Comparison of ENCODE assay signal across 8 cellular contexts in genomic region chr9:6106576-6107339, GRCh38.
A peak's percentile ranks its signal among the peaks of the same experiment; 100 is the strongest.
DNase-seq lines count a peak whose midpoint lies in the region; ATAC-seq and TF ChIP-seq lines count a peak whose summit lies in the region.

No MANE protein-coding gene starts in this region.

- no peaks in the 10 kb centered on the region for H3K27me3 Mint-ChIP-seq in activated CD4-positive, alpha-beta memory T cell treated with anti-CD3 and anti-CD28 coated beads for 36 hours

- no peaks in the 10 kb centered on the region for H4K20me1 ChIP-seq in OCI-LY7 (ENCODE audit: insufficient read depth, low read length)

- no peaks in the 10 kb centered on the region for H3K9me3 Mint-ChIP-seq in activated CD4-positive, alpha-beta memory T cell treated with anti-CD3 and anti-CD28 coated beads for 36 hours

- no peak overlapping the region for H3K4me2 ChIP-seq in OCI-LY7 (ENCODE audit: low read length)

- no TSS peak for BruUV-seq in OCI-LY7 (replicated peaks; lab: Mats Ljungman, UMichigan)

- intact Hi-C loops in OCI-LY7 (cut with micrococcal nuclease; ENCODE audit: unreplicated experiment): no loop called here
- intact Hi-C loops in activated CD4-positive, alpha-beta memory T cell treated with anti-CD3 and anti-CD28 coated beads for 36 hours (cut with micrococcal nuclease): loop anchor here (5.0 kb wide), 1 partner anchor 39 kb away; no protein-coding TSS in a partner anchor

- H3K4me1 ChIP-seq in OCI-LY7 (ENCODE audit: insufficient read depth, low read length, poor library complexity, severe bottlenecking) (no peaks in the 10 kb centered on the region), mucosa of stomach (ENCODE audit: control insufficient read depth, insufficient read depth, low read length) (peaks cover 10% of the 10 kb centered on the region)

- H3K9ac ChIP-seq in mucosa of stomach (ENCODE audit: low read length): peak overlapping the region; percentile 19

- no peak for DNase-seq in AG09319 (ENCODE audit: extremely low read depth, low read depth)
- peak; percentile 5 for DNase-seq in OCI-LY7 (ENCODE audit: low spot score)
- peak; percentile 67 for DNase-seq in epidermal melanocyte (ENCODE audit: insufficient read length, low spot score)
- DNase-seq in activated CD4-positive, alpha-beta memory T cell treated with anti-CD3 and anti-CD28 coated beads for 36 hours: no peak

- no peak overlapping the region for H3K4me3 ChIP-seq in OCI-LY7 (ENCODE audit: low read depth, low read length, poor library complexity, severe bottlenecking)
- H3K4me3 ChIP-seq in mucosa of stomach (ENCODE audit: low read length): no peak overlapping the region

- no peak overlapping the region for H3K4me3 Mint-ChIP-seq in activated CD4-positive, alpha-beta memory T cell treated with anti-CD3 and anti-CD28 coated beads for 36 hours

- H3K9me3 ChIP-seq in OCI-LY7 (ENCODE audit: low read length): no peaks in the 10 kb centered on the region
- no peaks in the 10 kb centered on the region for H3K9me3 ChIP-seq in mucosa of stomach (ENCODE audit: control insufficient read depth, low read length)

- H3K36me3 ChIP-seq in OCI-LY7 (ENCODE audit: insufficient read depth, low read length): no peaks in the 10 kb centered on the region
- no peaks in the 10 kb centered on the region for H3K36me3 ChIP-seq in mucosa of stomach (ENCODE audit: control insufficient read depth, insufficient read depth, low read length)

- no peak overlapping the region for H2AFZ ChIP-seq in OCI-LY7 (ENCODE audit: low read length)

- POLR2A ChIA-PET in OCI-LY7 (lab: Charles Lee): interaction anchor here (0.5 to 0.9 kb wide), 2 partner anchors 10 to 251 kb away, joined by 4 to 5 read pairs; no protein-coding TSS in a partner anchor
- POLR2A ChIA-PET in activated CD4-positive, alpha-beta memory T cell treated with anti-CD3 and anti-CD28 coated beads for 36 hours (lab: Charles Lee): no interaction called here

- H3K4me1 Mint-ChIP-seq in activated CD4-positive, alpha-beta memory T cell treated with anti-CD3 and anti-CD28 coated beads for 36 hours (ENCODE audit: low read depth): peaks cover 17% of the 10 kb centered on the region

- peak; percentile 57 for TF ChIP-seq CTCF in AG09319 (IDR thresholded peaks at IDR 0.05; ENCODE audit: low read depth, low read length)
- peak; percentile 39; the same call in 1 of the 2 replicates for TF ChIP-seq CTCF in OCI-LY7 (conservative IDR thresholded peaks at IDR 0.05; ENCODE audit: low read length)

- no peaks in the 10 kb centered on the region for H3K79me2 ChIP-seq in OCI-LY7 (ENCODE audit: insufficient read depth, low read depth, low read length)

- H3K27me3 ChIP-seq in mucosa of stomach (ENCODE audit: control insufficient read depth, insufficient read depth, low read length): no peaks in the 10 kb centered on the region

- H3K36me3 Mint-ChIP-seq in activated CD4-positive, alpha-beta memory T cell treated with anti-CD3 and anti-CD28 coated beads for 36 hours: no peaks in the 10 kb centered on the region

- H3K27ac ChIP-seq in OCI-LY7 (ENCODE audit: low read depth, low read length, poor library complexity, severe bottlenecking): no peak overlapping the region

- CTCF ChIA-PET in OCI-LY7 (lab: Charles Lee; ENCODE audit: unreplicated experiment): no interaction called here
- CTCF ChIA-PET in activated CD4-positive, alpha-beta memory T cell treated with anti-CD3 and anti-CD28 coated beads for 36 hours (lab: Charles Lee): interaction anchor here (0.7 to 1.5 kb wide), 3 partner anchors 11 to 83 kb away, joined by 3 read pairs; no protein-coding TSS in a partner anchor

- H3K27ac Mint-ChIP-seq in activated CD4-positive, alpha-beta memory T cell treated with anti-CD3 and anti-CD28 coated beads for 36 hours: no peak overlapping the region

- no peaks in the 10 kb centered on the region for H3K9me2 ChIP-seq in OCI-LY7 (ENCODE audit: insufficient read depth, low read length)

- ATAC-seq in GM18508 (IDR thresholded peaks at IDR 0.05; ENCODE audit: insufficient read depth, unreplicated experiment): peak; percentile 65
- peak; percentile 63 for ATAC-seq in HG03135 (IDR thresholded peaks at IDR 0.05; ENCODE audit: unreplicated experiment)
- ATAC-seq in HG02678 (IDR thresholded peaks at IDR 0.05; ENCODE audit: unreplicated experiment): no peak

Comparison
In these comparisons a context has a peak if more than half of its experiments do, and no peak if none do; other contexts are left out.
1. DNase-seq: peak in OCI-LY7 (single experiment) and epidermal melanocyte (single experiment); none in AG09319 (single experiment) and activated CD4-positive, alpha-beta memory T cell treated with anti-CD3 and anti-CD28 coated beads for 36 hours (single experiment).